In genomic region chr9:14533867-14534650, GRCh38 we compare ENCODE assay signal across 17 cellular contexts.
"Had no signal": no experiment of that assay in that cellular context is flagged by ENCODE, and none has a peak within 500 bp of the region (broad histone marks: within the 10 kb centered on the region; RNA-seq: fewer than 3 reads in every experiment).

No MANE protein-coding gene starts in this region.

- H3K27ac Mint-ChIP-seq: activated CD8-positive, alpha-beta memory T cell treated with anti-CD3 and anti-CD28 coated beads, Interleukin-2, amount 10 ng/mL, durations not matched to agents 7 days and 5 days; activated naive CD8-positive, alpha-beta T cell treated with anti-CD3 and anti-CD28 coated beads for 36 hours; T-helper 2 cell treated with Interferon-gamma antibody and Interleukin-4, amounts not matched to agents 5 μg/mL and 100 μg/mL, for 36 hours had no signal

- H3K4me3 Mint-ChIP-seq: activated CD8-positive, alpha-beta memory T cell treated with anti-CD3 and anti-CD28 coated beads, Interleukin-2, amount 10 ng/mL, durations not matched to agents 7 days and 5 days; activated naive CD8-positive, alpha-beta T cell treated with anti-CD3 and anti-CD28 coated beads for 36 hours; activated T-cell treated with anti-CD3 and anti-CD28 coated beads, Interleukin-2, amount 50 U/mL, for 4 hours; T-helper 2 cell treated with Interferon-gamma antibody and Interleukin-4, amounts not matched to agents 5 μg/mL and 100 μg/mL, for 36 hours had no signal

- H3K27me3 ChIP-seq: breast epithelium, tibial artery had no signal

- H3K27ac ChIP-seq: breast epithelium, dorsolateral prefrontal cortex, esophagus muscularis mucosa, left lung, parathyroid adenoma, tibial artery had no signal

- H3K9me3 Mint-ChIP-seq: activated naive CD8-positive, alpha-beta T cell treated with anti-CD3 and anti-CD28 coated beads for 36 hours; activated T-cell treated with anti-CD3 and anti-CD28 coated beads, Interleukin-2, amount 50 U/mL, for 4 hours; T-helper 2 cell treated with Interferon-gamma antibody and Interleukin-4, amounts not matched to agents 5 μg/mL and 100 μg/mL, for 36 hours had no signal

- H3K4me1 Mint-ChIP-seq: activated CD8-positive, alpha-beta memory T cell treated with anti-CD3 and anti-CD28 coated beads, Interleukin-2, amount 10 ng/mL, durations not matched to agents 7 days and 5 days; activated naive CD8-positive, alpha-beta T cell treated with anti-CD3 and anti-CD28 coated beads for 36 hours had no signal

- ATAC-seq: activated CD4-positive, CD25-positive, alpha-beta regulatory T cell treated with anti-CD3 and anti-CD28 coated beads, Interleukin-2, amount 50 U/mL, for 24 hours; activated CD8-positive, alpha-beta memory T cell treated with anti-CD3 and anti-CD28 coated beads, Interleukin-2, amount 10 ng/mL, durations not matched to agents 7 days and 5 days; activated T-cell treated with anti-CD3 and anti-CD28 coated beads, Interleukin-2, amount 50 U/mL, for 4 hours; left lung had no signal

- H3K4me3 ChIP-seq: breast epithelium, esophagus muscularis mucosa, left lung, smooth muscle cell, tibial artery had no signal

- DNase-seq: activated CD4-positive, alpha-beta T cell treated with anti-CD3 and anti-CD28 coated beads, Interleukin-2, amount 50 U/mL, for 4 hours; activated CD8-positive, alpha-beta memory T cell treated with anti-CD3 and anti-CD28 coated beads, Interleukin-2, amount 10 ng/mL, durations not matched to agents 7 days and 5 days; activated gamma-delta T cell; activated naive CD8-positive, alpha-beta T cell treated with anti-CD3 and anti-CD28 coated beads for 36 hours; activated T-cell treated with anti-CD3 and anti-CD28 coated beads, Interleukin-2, amount 50 U/mL, for 4 hours; dorsolateral prefrontal cortex; foreskin fibroblast; glutamatergic neuron; left lung; SW 1271; tibial artery had no signal

- H3K4me1 ChIP-seq: breast epithelium, left lung, parathyroid adenoma, tibial artery had no signal

- H3K36me3 Mint-ChIP-seq: activated CD8-positive, alpha-beta memory T cell treated with anti-CD3 and anti-CD28 coated beads, Interleukin-2, amount 10 ng/mL, durations not matched to agents 7 days and 5 days; activated naive CD8-positive, alpha-beta T cell treated with anti-CD3 and anti-CD28 coated beads for 36 hours had no signal

- H3K9me3 ChIP-seq: breast epithelium, esophagus muscularis mucosa, left lung, tibial artery had no signal

- H3K36me3 ChIP-seq: breast epithelium, esophagus muscularis mucosa, left lung, tibial artery had no signal
